Comparison of ENCODE assay signal across 1 cellular context in genomic region chr19:647566-648284, GRCh38.
A peak's percentile ranks its signal among the peaks of the same experiment; 100 is the strongest.
TF ChIP-seq lines count a peak whose summit lies in the region.

No MANE protein-coding gene starts in this region.

TF ChIP-seq in K562, 482 proteins besides CTCF, POLR2A, EP300 and RAD21:
- TF ChIP-seq POLR2G (IDR thresholded peaks at IDR 0.05; ENCODE audit: low read depth, low read length) (peak; percentile 49), RAD51 (IDR thresholded peaks at IDR 0.05; ENCODE audit: borderline replicate concordance, low read depth) (no peak)
